Comparison of ENCODE assay signal across 21 cellular contexts in genomic region chr2:126385441-126385840, GRCh38.
A peak's percentile ranks its signal among the peaks of the same experiment; 100 is the strongest.
DNase-seq lines count a peak whose midpoint lies in the region; ATAC-seq, FAIRE-seq and TF ChIP-seq lines count a peak whose summit lies in the region.
"Had no signal": no experiment of that assay in that cellular context is flagged by ENCODE, and none has a peak within 500 bp of the region (broad histone marks: within the 10 kb centered on the region; RNA-seq: fewer than 3 reads in every experiment).

No MANE protein-coding gene starts in this region.

- H3K4me3 Mint-ChIP-seq in chondrocyte (ENCODE audit: unreplicated experiment) (no peak overlapping the region), glutamatergic neuron (ENCODE audit: unreplicated experiment) (no peak overlapping the region)
- H3K4me3 Mint-ChIP-seq: CD4-positive, CD25-positive, alpha-beta regulatory T cell; CD8-positive, alpha-beta T cell; HFFc6 had no signal

- no peak overlapping the region for H3K4me3 ChIP-seq in small intestine (ENCODE audit: low read depth in 1 of 2, low read length in 2 of 2)
- H3K4me3 ChIP-seq: A549, HAP-1 had no signal

- H3K27me3 ChIP-seq in small intestine (ENCODE audit: control insufficient read depth in 2 of 2, insufficient read depth in 2 of 2, low read length in 2 of 2), result no peaks in the 10 kb centered on the region

- H3K27me3 Mint-ChIP-seq in chondrocyte (ENCODE audit: low read depth), result peaks cover 7% of the 10 kb centered on the region
- H3K27me3 Mint-ChIP-seq in glutamatergic neuron (ENCODE audit: unreplicated experiment), result no peaks in the 10 kb centered on the region
- H3K27me3 Mint-ChIP-seq: CD4-positive, CD25-positive, alpha-beta regulatory T cell had no signal

- FAIRE-seq in small intestine (lab: Jason Lieb, UNC), result peak; percentile 19
- FAIRE-seq: A549, G401.6, GM12892, H54 had no signal

- H3K36me3 Mint-ChIP-seq in chondrocyte (ENCODE audit: low read depth) (peaks cover 5% of the 10 kb centered on the region), glutamatergic neuron (ENCODE audit: unreplicated experiment) (peaks cover 14% of the 10 kb centered on the region)
- H3K36me3 Mint-ChIP-seq: CD4-positive, CD25-positive, alpha-beta regulatory T cell; CD8-positive, alpha-beta T cell had no signal

- ATAC-seq in HG03439 (IDR thresholded peaks at IDR 0.05; ENCODE audit: unreplicated experiment), result no peak
- ATAC-seq: A549; CD8-positive, alpha-beta T cell had no signal

- TF ChIP-seq CTCF in chondrocyte (IDR thresholded peaks at IDR 0.05) (peak; percentile 15), glutamatergic neuron (IDR thresholded peaks at IDR 0.05; ENCODE audit: partially characterized antibody, unreplicated experiment) (peak; percentile 39)

- H3K27ac Mint-ChIP-seq in chondrocyte (ENCODE audit: unreplicated experiment) (no peak overlapping the region), glutamatergic neuron (ENCODE audit: unreplicated experiment) (no peak overlapping the region)
- H3K27ac Mint-ChIP-seq: CD4-positive, CD25-positive, alpha-beta regulatory T cell; CD8-positive, alpha-beta T cell; HFFc6 had no signal

- no peak overlapping the region for H3K27ac ChIP-seq in small intestine (ENCODE audit: low read depth in 1 of 2, low read length in 1 of 2)
- H3K27ac ChIP-seq: A549, C4-2B had no signal

- H3K4me1 ChIP-seq in small intestine (ENCODE audit: control insufficient read depth in 2 of 2, insufficient read depth in 1 of 2, low read depth in 1 of 2, low read length in 1 of 2), result no peaks in the 10 kb centered on the region
- H3K4me1 ChIP-seq: A549, Caco-2, HAP-1 had no signal

- H3K9me3 Mint-ChIP-seq in chondrocyte (ENCODE audit: low read depth), result peaks cover 18% of the 10 kb centered on the region
- no peaks in the 10 kb centered on the region for H3K9me3 Mint-ChIP-seq in glutamatergic neuron (ENCODE audit: unreplicated experiment)

- H3K4me1 Mint-ChIP-seq in chondrocyte (ENCODE audit: low read depth) (peaks cover 3% of the 10 kb centered on the region), glutamatergic neuron (ENCODE audit: low read depth, unreplicated experiment) (no peaks in the 10 kb centered on the region)
- H3K4me1 Mint-ChIP-seq: CD4-positive, CD25-positive, alpha-beta regulatory T cell had no signal

- DNase-seq in chondrocyte (ENCODE audit: low spot score) (no peak), glutamatergic neuron (no peak), small intestine (no peak), AG08395 (ENCODE audit: low spot score) (no peak), C1 segment of cervical spinal cord (lab: John Stamatoyannopoulos, UW) (no peak)
- DNase-seq: 8988T; ACHN; Caco-2; CD4-positive, CD25-positive, alpha-beta regulatory T cell; CD8-positive, alpha-beta T cell; DMS153; DND-41; GOT3; HFFc6 had no signal

- H3K9me3 ChIP-seq in small intestine (ENCODE audit: control insufficient read depth, low read depth), result no peaks in the 10 kb centered on the region
- H3K9me3 ChIP-seq: A549, HAP-1 had no signal

- H3K36me3 ChIP-seq in small intestine (ENCODE audit: control insufficient read depth in 2 of 2, insufficient read depth in 2 of 2, low read length in 2 of 2), result no peaks in the 10 kb centered on the region
- H3K36me3 ChIP-seq: HAP-1 had no signal
